In the genomic region with DNA sequence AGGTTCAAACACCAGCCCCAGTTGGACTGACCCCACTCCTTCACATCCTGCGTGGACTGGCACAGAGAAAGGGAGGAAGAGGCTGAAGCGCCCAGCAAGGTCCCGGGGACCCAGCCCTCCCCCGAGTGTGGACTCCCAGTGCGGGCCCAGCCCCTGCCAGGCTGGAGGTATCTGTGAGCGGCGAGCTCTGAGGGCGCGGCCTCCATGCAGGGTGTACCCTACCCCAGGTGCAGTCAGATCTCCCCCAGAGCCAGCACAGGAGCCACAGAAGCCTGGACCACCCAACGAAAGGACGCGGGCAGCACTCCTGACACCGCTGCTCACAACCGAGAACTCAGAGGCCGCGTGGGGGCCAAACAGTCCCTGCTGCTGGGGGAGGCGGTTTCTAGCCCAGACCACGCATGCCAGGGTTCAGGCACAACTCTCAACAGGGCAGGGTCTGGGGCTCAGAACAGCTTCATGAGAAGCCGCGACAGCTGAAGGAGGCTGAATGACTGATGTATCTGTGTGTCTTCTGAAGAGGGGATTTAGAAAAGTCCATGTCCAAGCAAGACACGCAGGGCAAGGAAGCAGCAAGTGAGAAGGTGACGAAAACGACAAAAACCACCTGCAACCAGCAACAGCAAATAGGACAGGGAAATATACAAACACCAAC, we compare ENCODE assay signal across 10 cellular contexts. TPM values are rescaled to one million over a fixed set of nuclear protein-coding genes. Genes with fewer than 3 reads are reported as not detected.
A peak's percentile ranks its signal among the peaks of the same experiment; 100 is the strongest.
DNase-seq lines count a peak whose midpoint lies in the region; ATAC-seq and TF ChIP-seq lines count a peak whose summit lies in the region.
"Had no signal": no experiment of that assay in that cellular context is flagged by ENCODE, and none has a peak within 500 bp of the region (broad histone marks: within the 10 kb centered on the region; RNA-seq: fewer than 3 reads in every experiment).

No MANE protein-coding gene starts in this region.

- peak overlapping the region; percentile 50 to 96 (median 78) for H3K27ac Mint-ChIP-seq in CD8-positive, alpha-beta memory T cell
- H3K27ac Mint-ChIP-seq in activated B cell treated with CpG ODN at 0.5 μM for 24 hours = peak overlapping the region; percentile 89

- 92% methylated on average over 21 of the region's 23 CpGs for WGBS in esophagus muscularis mucosa
- WGBS in psoas muscle, 3 donors = 82 to 86% (median 85%) methylated on average over 21 to 23 of the region's 23 CpGs

- TF ChIP-seq CTCF in activated B cell treated with CpG ODN at 0.5 μM for 24 hours (IDR thresholded peaks at IDR 0.05) = no peak
- TF ChIP-seq CTCF in esophagus muscularis mucosa (IDR thresholded peaks at IDR 0.05) = no peak
- no peak for TF ChIP-seq CTCF in psoas muscle (IDR thresholded peaks at IDR 0.05)
- TF ChIP-seq CTCF in PC-9 (conservative IDR thresholded peaks at IDR 0.05) = no peak

- H3K36me3 Mint-ChIP-seq in CD8-positive, alpha-beta memory T cell = peaks cover 0 to 46% (median 9%) of the 10 kb centered on the region in 3 donors
- peaks cover 41% of the 10 kb centered on the region for H3K36me3 Mint-ChIP-seq in activated B cell treated with CpG ODN at 0.5 μM for 24 hours (ENCODE audit: low read depth)

- no peaks in the 10 kb centered on the region for H3K9me3 ChIP-seq in CD8-positive, alpha-beta memory T cell (ENCODE audit: low read length)
- H3K9me3 ChIP-seq in esophagus muscularis mucosa (no peaks in the 10 kb centered on the region), psoas muscle (no peaks in the 10 kb centered on the region), PC-9 (ENCODE audit: insufficient read depth, low read depth) (no peaks in the 10 kb centered on the region)
- H3K9me3 ChIP-seq: ovary had no signal

- peaks cover 27% of the 10 kb centered on the region for H3K4me1 ChIP-seq in CD8-positive, alpha-beta memory T cell (ENCODE audit: insufficient read depth, low read length)
- H3K4me1 ChIP-seq in esophagus muscularis mucosa (peaks cover 27 to 37% (median 34%) of the 10 kb centered on the region in 4 donors), psoas muscle (peaks cover 2% of the 10 kb centered on the region), PC-9 (replicated peaks; ENCODE audit: insufficient read depth) (no peaks in the 10 kb centered on the region)

- no peak overlapping the region for H3K4me3 ChIP-seq in CD8-positive, alpha-beta memory T cell (ENCODE audit: low read length)
- no peak overlapping the region for H3K4me3 ChIP-seq in esophagus muscularis mucosa
- H3K4me3 ChIP-seq in psoas muscle = no peak overlapping the region
- no peak overlapping the region for H3K4me3 ChIP-seq in PC-9
- H3K4me3 ChIP-seq: ovary had no signal

- peaks cover 22% of the 10 kb centered on the region for H3K79me2 ChIP-seq in PC-9 (ENCODE audit: low read depth)

- no peaks in the 10 kb centered on the region for H3F3A ChIP-seq in PC-9 (ENCODE audit: insufficient read depth, low read depth)

- no peaks in the 10 kb centered on the region for H3K9me3 Mint-ChIP-seq in CD8-positive, alpha-beta memory T cell
- no peaks in the 10 kb centered on the region for H3K9me3 Mint-ChIP-seq in activated B cell treated with CpG ODN at 0.5 μM for 24 hours

- H3K9me2 ChIP-seq in PC-9 (ENCODE audit: insufficient read depth) = no peaks in the 10 kb centered on the region

- peak overlapping the region; percentile 60 for H3K27ac ChIP-seq in CD8-positive, alpha-beta memory T cell (ENCODE audit: low read depth, low read length)
- H3K27ac ChIP-seq in esophagus muscularis mucosa (replicated peaks in 1 of 4) (peak overlapping the region; percentile 60 to 81 (median 75)), psoas muscle (peak overlapping the region; percentile 74), PC-9 (no peak overlapping the region)

- peak overlapping the region; percentile 5 to 92 (median 66) for H3K4me3 Mint-ChIP-seq in CD8-positive, alpha-beta memory T cell
- H3K4me3 Mint-ChIP-seq in activated B cell treated with CpG ODN at 0.5 μM for 24 hours = peak overlapping the region; percentile 86

- no peak for DNase-seq in CD8-positive, alpha-beta memory T cell
- DNase-seq in activated B cell treated with CpG ODN at 0.5 μM for 24 hours = no peak
- DNase-seq in esophagus muscularis mucosa (ENCODE audit: extremely low spot score) = no peak
- no peak for DNase-seq in psoas muscle
- DNase-seq in stimulated activated naive CD4-positive, alpha-beta T cell treated with Interleukin-2 at 50 U/mL for 16 hours (lab: John Stamatoyannopoulos, UW) = no peak
- no peak for DNase-seq in NCI-H2107 (lab: John Stamatoyannopoulos, UW)
- DNase-seq in PC-9 = no peak
- DNase-seq: NCI-H2171, ovary had no signal

- peaks cover 35 to 50% (median 48%) of the 10 kb centered on the region in 3 donors for H3K4me1 Mint-ChIP-seq in CD8-positive, alpha-beta memory T cell
- peaks cover 35% of the 10 kb centered on the region for H3K4me1 Mint-ChIP-seq in activated B cell treated with CpG ODN at 0.5 μM for 24 hours

- peaks cover 23% of the 10 kb centered on the region for H4K20me1 ChIP-seq in PC-9 (ENCODE audit: insufficient read depth)

- intact Hi-C loops in activated B cell treated with CpG ODN at 0.5 μM for 24 hours (cut with micrococcal nuclease) = no loop called here
- intact Hi-C loops in esophagus muscularis mucosa (cut with DNase I) = no loop called here
- intact Hi-C loops in psoas muscle (cut with DNase I) = no loop called here
- intact Hi-C loops in PC-9 (cut with micrococcal nuclease; ENCODE audit: unreplicated experiment) = no loop called here

- TF ChIP-seq EP300 in esophagus muscularis mucosa (IDR thresholded peaks at IDR 0.05) = no peak

- CTCF ChIA-PET in CD8-positive, alpha-beta memory T cell (lab: Charles Lee) = no interaction called here
- CTCF ChIA-PET in activated B cell treated with CpG ODN at 0.5 μM for 24 hours (lab: Charles Lee) (interaction anchor here (1.4 kb wide), 1 partner anchor 266 kb away, joined by 4 read pairs; no protein-coding TSS in a partner anchor), PC-9 (lab: Charles Lee) (no interaction called here)

- ATAC-seq in activated B cell treated with CpG ODN at 0.5 μM for 24 hours (ENCODE audit: low read depth) = no peak
- no peak for ATAC-seq in psoas muscle
- ATAC-seq in HG03520 (IDR thresholded peaks at IDR 0.05; ENCODE audit: unreplicated experiment) = no peak

- H3K27me3 Mint-ChIP-seq in CD8-positive, alpha-beta memory T cell = no peaks in the 10 kb centered on the region
- H3K27me3 Mint-ChIP-seq in activated B cell treated with CpG ODN at 0.5 μM for 24 hours = no peaks in the 10 kb centered on the region

- no peak overlapping the region for H2AFZ ChIP-seq in PC-9

- H3K4me2 ChIP-seq in PC-9 = no peak overlapping the region

- BruUV-seq in PC-9 (replicated peaks; lab: Mats Ljungman, UMichigan) = no TSS peak

- no peaks in the 10 kb centered on the region for H3K27me3 ChIP-seq in CD8-positive, alpha-beta memory T cell (ENCODE audit: insufficient read depth, low read length, poor library complexity, severe bottlenecking)
- H3K27me3 ChIP-seq in esophagus muscularis mucosa = no peaks in the 10 kb centered on the region
- no peaks in the 10 kb centered on the region for H3K27me3 ChIP-seq in psoas muscle (ENCODE audit: insufficient read depth in 3 of 3, low read length in 2 of 3)
- no peaks in the 10 kb centered on the region for H3K27me3 ChIP-seq in PC-9 (ENCODE audit: insufficient read depth, low read depth)
- H3K27me3 ChIP-seq: ovary had no signal

- POLR2A ChIA-PET in CD8-positive, alpha-beta memory T cell (lab: Charles Lee) = interaction anchor here (1.9 kb wide), 1 partner anchor 9 kb away, joined by 7 read pairs; the partner anchor contains the start of gene SLC38A10
- POLR2A ChIA-PET in activated B cell treated with CpG ODN at 0.5 μM for 24 hours (lab: Charles Lee) (interaction anchor here (2.5 kb wide), 1 partner anchor 9 kb away, joined by 11 read pairs; the partner anchor contains the start of gene SLC38A10), PC-9 (lab: Charles Lee; ENCODE audit: unreplicated experiment) (no interaction called here)

- TF ChIP-seq POLR2A in esophagus muscularis mucosa (IDR thresholded peaks at IDR 0.05; ENCODE audit: low read depth) = no peak

- peaks cover 4% of the 10 kb centered on the region for H3K36me3 ChIP-seq in CD8-positive, alpha-beta memory T cell (ENCODE audit: insufficient read depth, low read length)
- peaks cover 19 to 68% (median 52%) of the 10 kb centered on the region in 4 donors for H3K36me3 ChIP-seq in esophagus muscularis mucosa
- H3K36me3 ChIP-seq in psoas muscle (ENCODE audit: insufficient read depth in 1 of 2, low read depth in 1 of 2) = peaks cover 0 to 27% of the 10 kb centered on the region in 2 donors
- no peaks in the 10 kb centered on the region for H3K36me3 ChIP-seq in PC-9 (ENCODE audit: low read depth)
- H3K36me3 ChIP-seq: ovary had no signal

RNA-seq across cellular contexts. Expression of gene SLC38A10, which starts 8.5 kb away (rescaled TPM):
- total RNA-seq in CD8-positive, alpha-beta memory T cell = 10 to 100 TPM; 49.0 to 51.0 TPM
- 71.1 TPM for polyA plus RNA-seq in CD8-positive, alpha-beta memory T cell
- total RNA-seq in activated B cell treated with CpG ODN at 0.5 μM for 24 hours = 75.9 and 97.1 TPM in 2 replicates
- 100 to 1,000 TPM in 2 of 4 donors, 10 to 100 TPM in 2; 78.0 to 103 (median 93.4) TPM for total RNA-seq in esophagus muscularis mucosa
- 10 to 100 TPM; 16.7 to 23.9 (median 18.6) TPM for total RNA-seq in psoas muscle
- 10 to 100 TPM; 16.9 to 40.6 (median 33.0) TPM for polyA plus RNA-seq in psoas muscle
- total RNA-seq in PC-9 (2021) = 127 and 130 TPM in 2 replicates

RNA-seq across cellular contexts. Expression of gene NDUFAF8, which starts 47.5 kb away (rescaled TPM):
- total RNA-seq in CD8-positive, alpha-beta memory T cell = 100 to 1,000 TPM; 136 to 138 TPM
- polyA plus RNA-seq in CD8-positive, alpha-beta memory T cell = 76.4 TPM
- 52.8 and 55.8 TPM in 2 replicates for total RNA-seq in activated B cell treated with CpG ODN at 0.5 μM for 24 hours
- total RNA-seq in esophagus muscularis mucosa = 10 to 100 TPM; 34.6 to 54.8 (median 40.4) TPM
- 10 to 100 TPM; 45.6 to 58.5 (median 55.0) TPM for total RNA-seq in psoas muscle
- 10 to 100 TPM; 42.4 to 63.8 (median 54.9) TPM for polyA plus RNA-seq in psoas muscle
- 53.3 and 64.2 TPM in 2 replicates for total RNA-seq in PC-9 (2021)

RNA-seq across cellular contexts. Expression of gene TEPSIN, which starts 47.8 kb away (rescaled TPM):
- 10 to 100 TPM; 41.2 to 44.2 TPM for total RNA-seq in CD8-positive, alpha-beta memory T cell
- 6.2 TPM for polyA plus RNA-seq in CD8-positive, alpha-beta memory T cell
- total RNA-seq in activated B cell treated with CpG ODN at 0.5 μM for 24 hours (82.9 and 102 TPM in 2 replicates), esophagus muscularis mucosa (10 to 100 TPM; 19.5 to 31.6 (median 23.5) TPM), psoas muscle (10 to 100 TPM; 10.9 to 22.1 (median 11.8) TPM), PC-9 (2021) (35.0 and 36.8 TPM in 2 replicates)
- polyA plus RNA-seq in psoas muscle = 10 to 100 TPM; 11.2 to 14.3 (median 13.6) TPM
